16 cellular contexts compared by ENCODE assay signal in genomic region chr6:72425003-72425681, GRCh38.
DNase-seq lines count a peak whose midpoint lies in the region; ATAC-seq and TF ChIP-seq lines count a peak whose summit lies in the region.
"Had no signal": no experiment of that assay in that cellular context is flagged by ENCODE, and none has a peak within 500 bp of the region (broad histone marks: within the 10 kb centered on the region; RNA-seq: fewer than 3 reads in every experiment).

No MANE protein-coding gene starts in this region.

- in situ Hi-C loops in ACHN (cut with HindIII; ENCODE audit: low pct_ligation_motif_present, low pct_unique_long_range_greater_than_20kb, low sequenced_read_pairs): no loop called here

- H3K9me3 ChIP-seq in SJCRH30 (replicated peaks): no peaks in the 10 kb centered on the region

- no peaks in the 10 kb centered on the region for H3K36me3 ChIP-seq in SJCRH30
- H3K36me3 ChIP-seq: heart right ventricle had no signal

- no peak for TF ChIP-seq CTCF in fibroblast of villous mesenchyme (IDR thresholded peaks at IDR 0.05; ENCODE audit: insufficient read depth, low read depth, low read length)

- H3K27me3 ChIP-seq in SJCRH30: no peaks in the 10 kb centered on the region

- peak; percentile 58 for DNase-seq in AG08396 (ENCODE audit: low spot score)
- peak; percentile 91 for DNase-seq in HS-5 (ENCODE audit: low read depth)
- peak; percentile 64 for DNase-seq in amniotic stem cell (lab: John Stamatoyannopoulos, UW)
- peak; percentile 51 for DNase-seq in fibroblast of villous mesenchyme (ENCODE audit: low read depth)
- DNase-seq in activated CD4-positive, alpha-beta T cell treated with anti-CD3 and anti-CD28 coated beads, Interleukin-2, amount 50 U/mL, for 1 hour: no peak
- DNase-seq in SJCRH30: no peak
- no peak for DNase-seq in ACHN
- DNase-seq: DMS 273 treated with DMSO at 0.1 percent for 48 hours, heart right ventricle, KBM-7, kidney glomerular epithelial cell, NCI-H1417, small intestine had no signal

- no peak overlapping the region for H3K27ac ChIP-seq in SJCRH30
- H3K27ac ChIP-seq: heart right ventricle, SK-N-MC had no signal

- H3K4me1 ChIP-seq in SJCRH30: no peaks in the 10 kb centered on the region
- H3K4me1 ChIP-seq: heart right ventricle had no signal

- ATAC-seq in GM18858 (IDR thresholded peaks at IDR 0.05; ENCODE audit: unreplicated experiment): no peak
- ATAC-seq: heart right ventricle; stimulated activated memory B cell treated with anti-CD40 and anti-IgM and Interleukin-4, amounts not matched to agents 10 μg/mL and 1 μg/mL and 100 μg/mL, for 72 hours had no signal

- no peak overlapping the region for H3K4me3 ChIP-seq in fibroblast of villous mesenchyme (ENCODE audit: low read depth, low read length)
- H3K4me3 ChIP-seq in SJCRH30: no peak overlapping the region
- H3K4me3 ChIP-seq: heart right ventricle, SK-N-MC had no signal

Comparison
In these comparisons a context has a peak if more than half of its experiments do, and no peak if none do; other contexts are left out.
1. DNase-seq: peak in AG08396 (single experiment), HS-5 (single experiment), amniotic stem cell (single experiment) and fibroblast of villous mesenchyme (single experiment); none in activated CD4-positive, alpha-beta T cell treated with anti-CD3 and anti-CD28 coated beads, Interleukin-2, amount 50 U/mL, for 1 hour (single experiment), SJCRH30 (0 of 2) and ACHN (single experiment).